ENCODE assay signal across 8 cellular contexts in the genomic region with DNA sequence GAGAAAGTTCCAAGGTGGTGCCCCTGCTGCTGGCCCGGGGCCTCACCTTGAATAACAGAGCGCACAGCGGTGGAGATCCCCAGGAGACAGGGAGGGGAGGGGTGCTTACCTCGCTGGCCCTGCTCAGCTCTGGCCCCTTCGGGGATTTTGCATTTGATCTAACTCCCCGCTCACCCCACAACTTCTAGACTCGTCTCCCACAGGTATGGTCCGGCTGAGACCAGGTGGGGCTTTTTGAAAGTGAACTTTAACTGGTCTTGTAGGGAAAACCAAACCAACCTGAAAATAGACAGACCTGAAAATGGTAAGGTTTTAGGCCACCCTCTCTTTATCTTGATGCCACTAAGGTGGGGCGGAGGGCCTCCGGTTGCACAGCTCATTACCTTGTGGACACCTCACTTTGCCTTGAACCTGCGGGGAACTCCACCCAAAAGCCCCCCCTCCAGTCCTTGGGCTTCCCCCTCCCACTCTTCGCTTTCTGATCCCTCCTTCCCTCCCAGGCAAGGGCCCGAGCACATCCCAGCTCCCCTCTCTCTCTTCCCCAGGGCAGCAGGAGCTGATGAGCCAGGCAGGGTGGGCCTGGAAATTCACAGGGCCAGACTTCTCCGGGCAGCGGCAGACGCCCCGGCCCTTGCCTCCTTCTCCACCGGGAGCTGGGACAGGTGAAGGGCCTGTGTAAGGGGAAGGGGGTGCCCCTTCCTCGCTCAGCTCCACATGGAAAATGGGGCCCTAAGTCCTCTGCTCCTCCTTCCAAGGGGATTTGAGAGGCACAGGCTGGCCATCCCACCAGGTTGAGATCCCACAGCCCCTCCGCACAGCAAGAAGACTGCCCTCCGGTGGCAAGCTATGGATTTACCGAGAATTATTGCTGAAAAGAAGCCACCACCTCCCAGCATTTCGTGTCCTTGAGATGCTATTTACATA. TPM values are rescaled to one million over a fixed set of nuclear protein-coding genes. Genes with fewer than 3 reads are reported as not detected.
DNase-seq lines count a peak whose midpoint lies in the region; ATAC-seq lines count a peak whose summit lies in the region.

No MANE protein-coding gene starts in this region.

- peaks cover 76% of the 10 kb centered on the region for H3K36me3 Mint-ChIP-seq in activated T-helper 2 cell treated with anti-CD3 and anti-CD28 coated beads, Interferon-gamma antibody, Interleukin-2, Interleukin-4, amounts not matched to agents 10 μg/mL and 5 μg/mL and 100 μg/mL, durations not matched to agents 14 hours and 24 hours and 36 hours (ENCODE audit: low read depth)

- H3K4me3 Mint-ChIP-seq in activated T-helper 2 cell treated with anti-CD3 and anti-CD28 coated beads, Interferon-gamma antibody, Interleukin-2, Interleukin-4, amounts not matched to agents 10 μg/mL and 5 μg/mL and 100 μg/mL, durations not matched to agents 14 hours and 24 hours and 36 hours (ENCODE audit: low read depth): no peak overlapping the region

- DNase-seq in CD1c-positive myeloid dendritic cell (ENCODE audit: extremely low spot score): peak; percentile 23
- peak; percentile 11 for DNase-seq in NCI-H460 (ENCODE audit: extremely low read depth, low read depth)
- DNase-seq in activated T-helper 2 cell treated with anti-CD3 and anti-CD28 coated beads, Interferon-gamma antibody, Interleukin-2, Interleukin-4, amounts not matched to agents 10 μg/mL and 5 μg/mL and 100 μg/mL, durations not matched to agents 14 hours and 24 hours and 36 hours (ENCODE audit: low spot score): peak; percentile 36
- peak; percentile 70 for DNase-seq in iPS DF 6.9 (ENCODE audit: low read depth, low spot score)
- DNase-seq in stimulated activated CD8-positive, alpha-beta memory T cell treated with anti-CD3 and anti-CD28 coated beads, Interleukin-4, amount 100 ng/mL, for 48 hours: peak; percentile 78
- DNase-seq in occipital lobe (lab: John Stamatoyannopoulos, UW): no peak

- H3K9me3 Mint-ChIP-seq in activated T-helper 2 cell treated with anti-CD3 and anti-CD28 coated beads, Interferon-gamma antibody, Interleukin-2, Interleukin-4, amounts not matched to agents 10 μg/mL and 5 μg/mL and 100 μg/mL, durations not matched to agents 14 hours and 24 hours and 36 hours: peaks cover 18% of the 10 kb centered on the region

- no peak overlapping the region for H3K4me3 ChIP-seq in iPS DF 6.9 (ENCODE audit: low read length)

- no peaks in the 10 kb centered on the region for H3K27me3 Mint-ChIP-seq in activated T-helper 2 cell treated with anti-CD3 and anti-CD28 coated beads, Interferon-gamma antibody, Interleukin-2, Interleukin-4, amounts not matched to agents 10 μg/mL and 5 μg/mL and 100 μg/mL, durations not matched to agents 14 hours and 24 hours and 36 hours (ENCODE audit: low read depth)

- WGBS in iPS DF 6.9 (ENCODE audit: insufficient coverage, insufficient read length): no CpG with 5 or more reads among the region's 23 CpGs

- H3K4me1 ChIP-seq in iPS DF 6.9 (ENCODE audit: control insufficient read depth, insufficient read depth, low read length): peaks cover 9% of the 10 kb centered on the region

- intact Hi-C loops in activated T-helper 2 cell treated with anti-CD3 and anti-CD28 coated beads, Interferon-gamma antibody, Interleukin-2, Interleukin-4, amounts not matched to agents 10 μg/mL and 5 μg/mL and 100 μg/mL, durations not matched to agents 14 hours and 24 hours and 36 hours (cut with micrococcal nuclease): no loop called here

- no peaks in the 10 kb centered on the region for H3K9me3 ChIP-seq in iPS DF 6.9 (ENCODE audit: control insufficient read depth, insufficient read depth, low read length)

- peak; percentile 66 for ATAC-seq in GM18502 (IDR thresholded peaks at IDR 0.05; ENCODE audit: poor library complexity, unreplicated experiment)
- peak; percentile 47 for ATAC-seq in HG02981 (IDR thresholded peaks at IDR 0.05; ENCODE audit: unreplicated experiment)

- H3K4me1 Mint-ChIP-seq in activated T-helper 2 cell treated with anti-CD3 and anti-CD28 coated beads, Interferon-gamma antibody, Interleukin-2, Interleukin-4, amounts not matched to agents 10 μg/mL and 5 μg/mL and 100 μg/mL, durations not matched to agents 14 hours and 24 hours and 36 hours (ENCODE audit: low read depth): peaks cover 37% of the 10 kb centered on the region

- no peaks in the 10 kb centered on the region for H3K36me3 ChIP-seq in iPS DF 6.9 (ENCODE audit: control insufficient read depth, insufficient read depth, low read length)

- no peaks in the 10 kb centered on the region for H3K27me3 ChIP-seq in iPS DF 6.9 (ENCODE audit: control insufficient read depth, insufficient read depth, low read length)

- no peak overlapping the region for H3K27ac ChIP-seq in iPS DF 6.9 (ENCODE audit: low read length)

- peak overlapping the region; percentile 58 for H3K27ac Mint-ChIP-seq in activated T-helper 2 cell treated with anti-CD3 and anti-CD28 coated beads, Interferon-gamma antibody, Interleukin-2, Interleukin-4, amounts not matched to agents 10 μg/mL and 5 μg/mL and 100 μg/mL, durations not matched to agents 14 hours and 24 hours and 36 hours

RNA-seq across cellular contexts. Expression of gene TNFRSF8, which starts 16.1 kb away (rescaled TPM):
- 1.4 and 1.8 TPM in 2 replicates for total RNA-seq in NCI-H460 (2014; rRNA removed; shearing (Covaris generic))
- polyA plus RNA-seq in NCI-H460 (2014; cell fraction: nucleus; rRNA removed): 6.9 and 7.4 TPM in 2 replicates
- total RNA-seq in activated T-helper 2 cell treated with anti-CD3 and anti-CD28 coated beads, Interferon-gamma antibody, Interleukin-2, Interleukin-4, amounts not matched to agents 10 μg/mL and 5 μg/mL and 100 μg/mL, durations not matched to agents 14 hours and 24 hours and 36 hours: 65.0 and 65.5 TPM in 2 replicates
- total RNA-seq in occipital lobe: not detected

RNA-seq across cellular contexts. Expression of gene MIIP, which starts 59.9 kb away (rescaled TPM):
- 17.6 and 24.2 TPM in 2 replicates for total RNA-seq in NCI-H460 (2014; rRNA removed; shearing (Covaris generic))
- polyA plus RNA-seq in NCI-H460 (2014; cell fraction: nucleus; rRNA removed): 167 and 168 TPM in 2 replicates
- 85.8 and 91.2 TPM in 2 replicates for total RNA-seq in activated T-helper 2 cell treated with anti-CD3 and anti-CD28 coated beads, Interferon-gamma antibody, Interleukin-2, Interleukin-4, amounts not matched to agents 10 μg/mL and 5 μg/mL and 100 μg/mL, durations not matched to agents 14 hours and 24 hours and 36 hours
- total RNA-seq in occipital lobe: 29.0 TPM

Comparison
In these comparisons a context has a peak if more than half of its experiments do, and no peak if none do; other contexts are left out.
1. RNA of gene TNFRSF8, which starts 16.1 kb away (total RNA-seq): 65.0 to 65.5 TPM in activated T-helper 2 cell treated with anti-CD3 and anti-CD28 coated beads, Interferon-gamma antibody, Interleukin-2, Interleukin-4, amounts not matched to agents 10 μg/mL and 5 μg/mL and 100 μg/mL, durations not matched to agents 14 hours and 24 hours and 36 hours; 1.4 to 1.8 TPM in NCI-H460 and not detected in occipital lobe (single experiment); every median in the first group is over 10 times any median in the second.